Comparison of ENCODE assay signal across 8 cellular contexts in genomic region chr7:786472-787255, GRCh38. TPM values are rescaled to one million over a fixed set of nuclear protein-coding genes. Genes with fewer than 3 reads are reported as not detected.
DNase-seq lines count a peak whose midpoint lies in the region; ATAC-seq and TF ChIP-seq lines count a peak whose summit lies in the region.

No MANE protein-coding gene starts in this region.

- peaks cover 4% of the 10 kb centered on the region; the same call in 2 of the 3 replicates for H3K9me3 Mint-ChIP-seq in GM23338
- H3K9me3 Mint-ChIP-seq in activated T-helper 1 cell treated with anti-CD3 and anti-CD28 coated beads, Interleukin-12 subunit alpha, Interleukin-12 subunit beta, Interleukin-2, Interleukin-4 antibody, amounts not matched to agents 30 ng/mL and 10 ng/mL and 1 ng/mL, durations not matched to agents 14 hours and 24 hours and 36 hours = peaks cover 11% of the 10 kb centered on the region

- H3K27ac Mint-ChIP-seq in GM23338 = no peak overlapping the region
- H3K27ac Mint-ChIP-seq in activated T-helper 1 cell treated with anti-CD3 and anti-CD28 coated beads, Interleukin-12 subunit alpha, Interleukin-12 subunit beta, Interleukin-2, Interleukin-4 antibody, amounts not matched to agents 30 ng/mL and 10 ng/mL and 1 ng/mL, durations not matched to agents 14 hours and 24 hours and 36 hours = no peak overlapping the region

- H3K4me3 Mint-ChIP-seq in GM23338 = no peak overlapping the region
- H3K4me3 Mint-ChIP-seq in activated T-helper 1 cell treated with anti-CD3 and anti-CD28 coated beads, Interleukin-12 subunit alpha, Interleukin-12 subunit beta, Interleukin-2, Interleukin-4 antibody, amounts not matched to agents 30 ng/mL and 10 ng/mL and 1 ng/mL, durations not matched to agents 14 hours and 24 hours and 36 hours = no peak overlapping the region

- BruUV-seq in Panc1 (replicated peaks; lab: Mats Ljungman, UMichigan) = no TSS peak

- H3F3A ChIP-seq in GM23338 (replicated peaks; ENCODE audit: low read depth) = peaks cover 2% of the 10 kb centered on the region; the same call in 1 of the 2 replicates

- peaks cover 3% of the 10 kb centered on the region; the same call in 1 of the 2 replicates for H3K36me3 ChIP-seq in GM23338 (ENCODE audit: insufficient read depth)
- no peaks in the 10 kb centered on the region; the same call in 1 of the 2 replicates for H3K36me3 ChIP-seq in Panc1 (ENCODE audit: control insufficient read depth, insufficient read depth, low read length)

- ATAC-seq in GM23338 (peak; percentile 95), Panc1 (peak; percentile 73), HG03442 (IDR thresholded peaks at IDR 0.05; ENCODE audit: unreplicated experiment) (no peak)

- no peak overlapping the region for H3K4me2 ChIP-seq in GM23338

- H3K27me3 ChIP-seq in GM23338 (ENCODE audit: insufficient read depth) = no peaks in the 10 kb centered on the region
- H3K27me3 ChIP-seq in Panc1 (ENCODE audit: control insufficient read depth, insufficient read depth, low read length) = no peaks in the 10 kb centered on the region

- no peak overlapping the region for H2AFZ ChIP-seq in GM23338

- H3K27ac ChIP-seq in GM23338 (ENCODE audit: low read depth) (no peak overlapping the region), Panc1 (ENCODE audit: low read length) (no peak overlapping the region)

- H3K9me3 ChIP-seq in Panc1 (ENCODE audit: control insufficient read depth, insufficient read depth, low read depth, low read length) = no peaks in the 10 kb centered on the region

- H3K4me3 ChIP-seq in GM23338 (no peak overlapping the region), Panc1 (ENCODE audit: low read depth in 2 of 2, low read length in 2 of 2) (no peak overlapping the region), fibroblast of villous mesenchyme (ENCODE audit: low read depth, low read length) (no peak overlapping the region)

- H3K9me2 ChIP-seq in GM23338 (ENCODE audit: insufficient read depth) = no peaks in the 10 kb centered on the region

- H3K4me1 ChIP-seq in GM23338 (ENCODE audit: insufficient read depth) (no peaks in the 10 kb centered on the region), Panc1 (ENCODE audit: control insufficient read depth, insufficient read depth, low read length) (no peaks in the 10 kb centered on the region)

- in situ Hi-C loops in Panc1 (cut with HindIII; ENCODE audit: low pct_unique_long_range_greater_than_20kb, low sequenced_read_pairs) = no loop called here

- peaks cover 9% of the 10 kb centered on the region for H3K27me3 Mint-ChIP-seq in GM23338 (ENCODE audit: insufficient read depth, low read depth, poor library complexity)
- H3K27me3 Mint-ChIP-seq in activated T-helper 1 cell treated with anti-CD3 and anti-CD28 coated beads, Interleukin-12 subunit alpha, Interleukin-12 subunit beta, Interleukin-2, Interleukin-4 antibody, amounts not matched to agents 30 ng/mL and 10 ng/mL and 1 ng/mL, durations not matched to agents 14 hours and 24 hours and 36 hours (ENCODE audit: insufficient read depth) = no peaks in the 10 kb centered on the region

- no peaks in the 10 kb centered on the region for H4K20me1 ChIP-seq in GM23338 (replicated peaks; ENCODE audit: insufficient read depth)

- intact Hi-C loops in Panc1 (cut with micrococcal nuclease; ENCODE audit: unreplicated experiment) = loop anchor here (5.0 kb wide), 1 partner anchor 86 kb away; no protein-coding TSS in a partner anchor
- intact Hi-C loops in activated T-helper 1 cell treated with anti-CD3 and anti-CD28 coated beads, Interleukin-12 subunit alpha, Interleukin-12 subunit beta, Interleukin-2, Interleukin-4 antibody, amounts not matched to agents 30 ng/mL and 10 ng/mL and 1 ng/mL, durations not matched to agents 14 hours and 24 hours and 36 hours (cut with micrococcal nuclease) = loop anchor here (1.0 to 10.0 kb wide), 6 partner anchors 30 to 464 kb away; partner anchors contain the start of genes ADAP1 and SUN1

- POLR2A ChIA-PET in Panc1 (lab: Charles Lee) = interaction anchor here (0.5 kb wide), 1 partner anchor 94 kb away, joined by 3 read pairs; no protein-coding TSS in a partner anchor

- TF ChIP-seq CTCF in GM23338 (conservative IDR thresholded peaks at IDR 0.05; ENCODE audit: low read depth in 2 of 2) (peak; percentile 89), Panc1 (IDR thresholded peaks at IDR 0.05) (peak; percentile 95), fibroblast of villous mesenchyme (IDR thresholded peaks at IDR 0.05; ENCODE audit: insufficient read depth, low read depth, low read length) (peak; percentile 94)

- no peaks in the 10 kb centered on the region for H3K4me1 Mint-ChIP-seq in GM23338
- H3K4me1 Mint-ChIP-seq in activated T-helper 1 cell treated with anti-CD3 and anti-CD28 coated beads, Interleukin-12 subunit alpha, Interleukin-12 subunit beta, Interleukin-2, Interleukin-4 antibody, amounts not matched to agents 30 ng/mL and 10 ng/mL and 1 ng/mL, durations not matched to agents 14 hours and 24 hours and 36 hours (ENCODE audit: low read depth) = no peaks in the 10 kb centered on the region

- DNase-seq in AG20443 (ENCODE audit: low spot score) = peak; percentile 93
- peak; percentile 83 for DNase-seq in GM23338 (ENCODE audit: low spot score)
- peak; percentile 39 for DNase-seq in Panc1 (ENCODE audit: low read depth, low spot score)
- DNase-seq in activated T-helper 1 cell treated with anti-CD3 and anti-CD28 coated beads, Interleukin-12 subunit alpha, Interleukin-12 subunit beta, Interleukin-2, Interleukin-4 antibody, amounts not matched to agents 30 ng/mL and 10 ng/mL and 1 ng/mL, durations not matched to agents 14 hours and 24 hours and 36 hours (ENCODE audit: low spot score) = peak; percentile 28
- DNase-seq in fibroblast of villous mesenchyme (ENCODE audit: low read depth) = peak; percentile 64
- peak; percentile 44 for DNase-seq in pons (ENCODE audit: low spot score)
- peak; percentile 77 for DNase-seq in ureter (ENCODE audit: low spot score)

- peaks cover 65% of the 10 kb centered on the region for H3K36me3 Mint-ChIP-seq in GM23338 (ENCODE audit: low read depth)
- peaks cover 17% of the 10 kb centered on the region for H3K36me3 Mint-ChIP-seq in activated T-helper 1 cell treated with anti-CD3 and anti-CD28 coated beads, Interleukin-12 subunit alpha, Interleukin-12 subunit beta, Interleukin-2, Interleukin-4 antibody, amounts not matched to agents 30 ng/mL and 10 ng/mL and 1 ng/mL, durations not matched to agents 14 hours and 24 hours and 36 hours (ENCODE audit: low read depth)

- CTCF ChIA-PET in Panc1 (lab: Charles Lee) = interaction anchor here (0.7 kb wide), 1 partner anchor 314 kb away, joined by 4 read pairs; no protein-coding TSS in a partner anchor

- no peaks in the 10 kb centered on the region for H3K79me2 ChIP-seq in GM23338 (replicated peaks; ENCODE audit: insufficient read depth)

TF ChIP-seq in GM23338, 12 proteins besides CTCF, POLR2A, EP300 and RAD21 (continues in another document):
- TF ChIP-seq ZNF114 (CRISPR knock-in tag; IDR thresholded peaks at IDR 0.05) (no peak), ZNF331 (CRISPR knock-in tag; IDR thresholded peaks at IDR 0.05; ENCODE audit: low read depth) (no peak)

RNA-seq across cellular contexts. Expression of gene SUN1, which starts 45.6 kb away (rescaled TPM):
- 143 and 145 TPM in 2 replicates for total RNA-seq in GM23338 (2014; rRNA removed; shearing (Covaris generic))
- 57.9 and 63.3 TPM in 2 replicates for polyA plus RNA-seq in GM23338 (2016; fragmentation: Nextera tagmentation; extraction: Ambion mirVana)
- total RNA-seq in Panc1 (2021; ENCODE audit: unreplicated experiment) (244 TPM), fibroblast of villous mesenchyme (73.4 and 85.4 TPM in 2 replicates), ureter (137 TPM)
- 276 TPM for polyA plus RNA-seq in Panc1 (2012; ENCODE audit: insufficient read length)
- total RNA-seq in activated T-helper 1 cell treated with anti-CD3 and anti-CD28 coated beads, Interleukin-12 subunit alpha, Interleukin-12 subunit beta, Interleukin-2, Interleukin-4 antibody, amounts not matched to agents 30 ng/mL and 10 ng/mL and 1 ng/mL, durations not matched to agents 14 hours and 24 hours and 36 hours = 76.4 and 82.2 TPM in 2 replicates

RNA-seq across cellular contexts. Expression of gene PRKAR1B, which starts 59.6 kb away (rescaled TPM):
- total RNA-seq in GM23338 (2014; rRNA removed; shearing (Covaris generic)) = 34.7 and 36.7 TPM in 2 replicates
- 30.6 and 35.7 TPM in 2 replicates for polyA plus RNA-seq in GM23338 (2016; fragmentation: Nextera tagmentation; extraction: Ambion mirVana)
- total RNA-seq in Panc1 (2021; ENCODE audit: unreplicated experiment) (62.0 TPM), fibroblast of villous mesenchyme (16.4 and 23.8 TPM in 2 replicates), ureter (20.5 TPM)
- polyA plus RNA-seq in Panc1 (2012; ENCODE audit: insufficient read length) = 96.6 TPM
- total RNA-seq in activated T-helper 1 cell treated with anti-CD3 and anti-CD28 coated beads, Interleukin-12 subunit alpha, Interleukin-12 subunit beta, Interleukin-2, Interleukin-4 antibody, amounts not matched to agents 30 ng/mL and 10 ng/mL and 1 ng/mL, durations not matched to agents 14 hours and 24 hours and 36 hours = 37.0 and 37.8 TPM in 2 replicates

Comparison
In these comparisons a context has a peak if more than half of its experiments do, and no peak if none do; other contexts are left out.
1. DNase-seq: peak in every context shown above with its lines; median percentile 93 in AG20443; 83 in GM23338; 77 in ureter; 64 in fibroblast of villous mesenchyme; 44 in pons; 39 in Panc1; 28 in activated T-helper 1 cell treated with anti-CD3 and anti-CD28 coated beads, Interleukin-12 subunit alpha, Interleukin-12 subunit beta, Interleukin-2, Interleukin-4 antibody, amounts not matched to agents 30 ng/mL and 10 ng/mL and 1 ng/mL, durations not matched to agents 14 hours and 24 hours and 36 hours.